Comparison of ENCODE assay signal across 9 cellular contexts in the genomic region with DNA sequence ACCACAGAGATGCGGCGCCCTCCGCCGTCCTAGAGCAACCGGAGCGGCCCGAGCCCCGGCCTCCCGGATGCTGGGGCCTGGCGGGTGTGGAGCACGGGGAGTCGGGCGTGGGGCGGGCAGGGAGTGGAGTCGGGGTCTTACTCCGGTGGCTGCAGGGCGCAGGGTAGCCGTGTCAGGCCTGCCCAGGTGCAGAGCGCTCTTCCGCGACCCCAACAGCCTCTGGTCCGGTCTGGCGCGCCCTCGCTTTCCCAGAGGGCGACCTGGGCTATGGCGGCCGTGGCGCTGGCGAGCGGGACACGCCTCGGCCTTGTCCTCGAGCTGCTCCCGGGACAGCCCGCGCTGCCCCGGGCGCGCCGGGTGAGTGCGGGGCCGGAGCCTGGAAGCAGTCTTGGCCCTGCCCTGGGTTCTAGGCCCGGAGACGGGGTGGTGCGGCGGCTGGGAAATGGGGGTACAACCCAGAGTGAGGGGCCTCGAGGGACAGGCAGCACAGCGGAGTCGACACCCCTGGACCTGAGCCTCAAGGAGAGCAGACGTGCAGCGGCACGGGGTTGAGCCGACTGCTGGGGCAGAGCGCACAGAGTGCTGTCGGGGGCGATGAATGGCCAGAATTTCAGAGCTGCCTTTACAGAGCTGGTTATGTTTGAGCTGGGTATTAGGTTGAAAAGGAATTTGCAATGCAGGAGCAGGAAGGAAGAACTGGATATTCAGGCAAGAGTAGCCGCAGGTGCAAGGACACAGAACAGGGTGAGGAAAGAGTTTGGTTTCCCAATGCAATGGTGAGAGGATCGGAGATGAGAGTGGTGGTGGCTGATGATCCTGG. TPM values are rescaled to one million over a fixed set of nuclear protein-coding genes. Genes with fewer than 3 reads are reported as not detected.
DNase-seq lines count a peak whose midpoint lies in the region; ATAC-seq and TF ChIP-seq lines count a peak whose summit lies in the region.
"Had no signal": no experiment of that assay in that cellular context is flagged by ENCODE, and none has a peak within 500 bp of the region (broad histone marks: within the 10 kb centered on the region; RNA-seq: fewer than 3 reads in every experiment).

Gene ZNF662, plus strand, starts transcription at position 58 of the 820 bp plus-strand sequence. CDS start 1,973 bp downstream, outside the sequence.

- CTCF ChIA-PET in activated B cell treated with CpG ODN at 0.5 μM for 24 hours (lab: Charles Lee) = no interaction called here

- no peaks in the 10 kb centered on the region for H3K4me1 ChIP-seq in endodermal cell (ENCODE audit: control insufficient read depth, insufficient read depth, low read length)
- H3K4me1 ChIP-seq in urinary bladder (ENCODE audit: insufficient read depth) = no peaks in the 10 kb centered on the region

- H3K27me3 ChIP-seq in endodermal cell (ENCODE audit: control insufficient read depth, insufficient read depth, low read length, poor library complexity, severe bottlenecking) = no peaks in the 10 kb centered on the region

- H3K36me3 ChIP-seq in endodermal cell (ENCODE audit: control insufficient read depth, insufficient read depth, low read length) (no peaks in the 10 kb centered on the region), urinary bladder (ENCODE audit: insufficient read depth) (peaks cover 2% of the 10 kb centered on the region)

- H3K9ac ChIP-seq in endodermal cell (ENCODE audit: extremely low read depth, low read length, poor library complexity, severe bottlenecking) = no peak within 1 kb of the TSS

- intact Hi-C loops in activated B cell treated with CpG ODN at 0.5 μM for 24 hours (cut with micrococcal nuclease) = no loop called here

- POLR2A ChIA-PET in activated B cell treated with CpG ODN at 0.5 μM for 24 hours (lab: Charles Lee) = no interaction called here

- H3K4me3 Mint-ChIP-seq in activated B cell treated with CpG ODN at 0.5 μM for 24 hours (peak within 1 kb of the TSS; percentile 29), endodermal cell (peak within 1 kb of the TSS; percentile 4), naive B cell (peak within 1 kb of the TSS; percentile 61 to 90 (median 75))

- H3K9me3 ChIP-seq in endodermal cell (ENCODE audit: control insufficient read depth, low read length) = peaks cover 32% of the 10 kb centered on the region

- WGBS in endodermal cell (ENCODE audit: insufficient coverage in 1 of 2, insufficient read length in 1 of 2), 2 experiments = 93 to 97% methylated on average over 40 to 59 of the region's 59 CpGs
- WGBS in urinary bladder = 1% methylated on average over 59 of the region's 59 CpGs

- ATAC-seq in activated B cell treated with CpG ODN at 0.5 μM for 24 hours (ENCODE audit: low read depth) (no peak), naive B cell (ENCODE audit: low read depth in 2 of 2) (peak; percentile 30 to 33)
- ATAC-seq: HCT116 had no signal

- H3K4me3 ChIP-seq in endodermal cell (ENCODE audit: low read length) = no peak within 1 kb of the TSS
- peak within 1 kb of the TSS; percentile 66 for H3K4me3 ChIP-seq in urinary bladder (ENCODE audit: low read depth, low read length)

- no peak for TF ChIP-seq CTCF in activated B cell treated with CpG ODN at 0.5 μM for 24 hours (IDR thresholded peaks at IDR 0.05)
- no peak for TF ChIP-seq CTCF in endodermal cell (conservative IDR thresholded peaks at IDR 0.05)

- H3K9me3 Mint-ChIP-seq in activated B cell treated with CpG ODN at 0.5 μM for 24 hours (peaks cover 10% of the 10 kb centered on the region), endodermal cell (peaks cover 56% of the 10 kb centered on the region), naive B cell (peaks cover 3 to 29% (median 13%) of the 10 kb centered on the region in 7 donors)

- peaks cover 55% of the 10 kb centered on the region for H3K27me3 Mint-ChIP-seq in activated B cell treated with CpG ODN at 0.5 μM for 24 hours
- peaks cover 14% of the 10 kb centered on the region for H3K27me3 Mint-ChIP-seq in endodermal cell (ENCODE audit: insufficient read depth)
- H3K27me3 Mint-ChIP-seq in naive B cell = peaks cover 47 to 56% (median 53%) of the 10 kb centered on the region in 3 donors

- H3K4me1 Mint-ChIP-seq in activated B cell treated with CpG ODN at 0.5 μM for 24 hours = peaks cover 6% of the 10 kb centered on the region
- peaks cover 3% of the 10 kb centered on the region for H3K4me1 Mint-ChIP-seq in endodermal cell
- H3K4me1 Mint-ChIP-seq in naive B cell = peaks cover 13 to 14% (median 14%) of the 10 kb centered on the region in 3 donors

- H3K27ac ChIP-seq in endodermal cell (ENCODE audit: low read depth, low read length) = no peak within 1 kb of the TSS
- no peak within 1 kb of the TSS for H3K27ac ChIP-seq in urinary bladder (ENCODE audit: low read depth)

- H3K36me3 Mint-ChIP-seq in activated B cell treated with CpG ODN at 0.5 μM for 24 hours (ENCODE audit: low read depth) (no peaks in the 10 kb centered on the region), endodermal cell (ENCODE audit: low read depth) (peaks cover 5% of the 10 kb centered on the region), naive B cell (peaks cover 9 to 23% of the 10 kb centered on the region in 2 donors)

- H3K27ac Mint-ChIP-seq in activated B cell treated with CpG ODN at 0.5 μM for 24 hours (no peak within 1 kb of the TSS), endodermal cell (no peak within 1 kb of the TSS), naive B cell (peak within 1 kb of the TSS in 1 of 6 donors; percentile 23)

- DNase-seq in DMS53 (lab: John Stamatoyannopoulos, UW) (peak; percentile 65), activated B cell treated with CpG ODN at 0.5 μM for 24 hours (no peak), endodermal cell (no peak), naive B cell (no peak), RPMI8226 (no peak), SHP77 (lab: John Stamatoyannopoulos, UW) (no peak), COR-L47 (lab: John Stamatoyannopoulos, UW) (no peak)

RNA-seq across cellular contexts. Expression of gene ZNF662, which starts in this region (rescaled TPM):
- total RNA-seq in activated B cell treated with CpG ODN at 0.5 μM for 24 hours (0.42 and 0.64 TPM in 2 replicates), endodermal cell (1 to 10 TPM in 1 of 2 donors, not detected in 1; 1.8 TPM), urinary bladder (22.5 TPM)
- not detected for polyA plus RNA-seq in endodermal cell (2013, experiment 1 of 2)
- polyA plus RNA-seq in endodermal cell (2013, experiment 2 of 2) = 0.08 TPM
- polyA plus RNA-seq in naive B cell (ENCODE audit: low read depth in 6 of 6) (not detected), urinary bladder (5.1 TPM)

Comparison
In these comparisons a context has a peak if more than half of its experiments do, and no peak if none do; other contexts are left out.
1. Peak in ATAC-seq in naive B cell; RNA of the gene not detected or under 1 TPM.
2. H3K4me3 Mint-ChIP-seq: peak in every context shown above with its lines; median percentile 75 in naive B cell; 29 in activated B cell treated with CpG ODN at 0.5 μM for 24 hours; 4 in endodermal cell.